7 cellular contexts compared by ENCODE assay signal in genomic region chrX:40155617-40156471, GRCh38. TPM values are rescaled to one million over a fixed set of nuclear protein-coding genes. Genes with fewer than 3 reads are reported as not detected.
DNase-seq lines count a peak whose midpoint lies in the region; ATAC-seq and TF ChIP-seq lines count a peak whose summit lies in the region.

No MANE protein-coding gene starts in this region.

- TF ChIP-seq RAD21 in SK-N-SH (IDR thresholded peaks at IDR 0.05; ENCODE audit: low read length) = no peak

- no peaks in the 10 kb centered on the region for H3K36me3 ChIP-seq in SK-N-SH (replicated peaks in 1 of 2; ENCODE audit: control insufficient read depth in 1 of 2, insufficient read depth in 2 of 2, low read length in 1 of 2)
- no peaks in the 10 kb centered on the region for H3K36me3 ChIP-seq in gastrocnemius medialis

- TF ChIP-seq EP300 in SK-N-SH (IDR thresholded peaks at IDR 0.05; ENCODE audit: borderline replicate concordance in 1 of 2, low read depth in 1 of 2, low read length in 1 of 2) = no peak

- peak overlapping the region; percentile 73; the same call in 1 of the 2 replicates for H3K4me2 ChIP-seq in SK-N-SH

- no peaks in the 10 kb centered on the region for H3F3A ChIP-seq in SK-N-SH (replicated peaks; ENCODE audit: insufficient read depth)

- H3K79me2 ChIP-seq in SK-N-SH (ENCODE audit: insufficient read depth) = no peaks in the 10 kb centered on the region

- H3K27ac ChIP-seq in SK-N-SH (ENCODE audit: low read depth in 2 of 2, low read length in 1 of 2) = peak overlapping the region in 1 of 2 experiments; percentile 98; a peak in 2 of 4 replicates
- peak overlapping the region; percentile 44 for H3K27ac ChIP-seq in right cardiac atrium (ENCODE audit: low read length)
- H3K27ac ChIP-seq in gastrocnemius medialis = peak overlapping the region; percentile 77 to 86 (median 82)

- ATAC-seq in right cardiac atrium (peak in 1 of 2 donors; percentile 8), gastrocnemius medialis (no peak), HG03457 (IDR thresholded peaks at IDR 0.05; ENCODE audit: unreplicated experiment) (no peak), HG02678 (IDR thresholded peaks at IDR 0.05; ENCODE audit: unreplicated experiment) (no peak)

- intact Hi-C loops in right cardiac atrium (cut with DNase I) (loop anchor here in 3 of 4 donors (10.0 kb wide), 3 partner anchors 51 to 141 kb away; partner anchors contain the start of gene BCOR (in 1 of the 3)), gastrocnemius medialis (cut with DNase I; ENCODE audit: low total_unique reads) (loop anchor here (1.0 to 5.0 kb wide), 3 partner anchors 249 to 424 kb away; no protein-coding TSS in a partner anchor)

- in situ Hi-C loops in gastrocnemius medialis (cut with MboI; ENCODE audit: low sequenced_read_pairs in 4 of 4) = loop anchor here in 2 of 4 donors (25.0 kb wide), 2 partner anchors 144 to 419 kb away; no protein-coding TSS in a partner anchor

- CTCF ChIA-PET in SK-N-SH (lab: Yijun Ruan, JAX) = interaction anchor here (1.4 kb wide), 1 partner anchor 111 kb away, joined by 5 read pairs; no protein-coding TSS in a partner anchor

- no peaks in the 10 kb centered on the region for H3K9me2 ChIP-seq in SK-N-SH

- 49% methylated on average over 30 of the region's 73 CpGs for WGBS in SK-N-SH (ENCODE audit: low lambda C conversion rate)
- WGBS in right cardiac atrium = 42% methylated on average over 73 of the region's 73 CpGs

- no peak for TF ChIP-seq CTCF in GM20000 (IDR thresholded peaks at IDR 0.05; ENCODE audit: extremely low read depth, missing control alignments)
- TF ChIP-seq CTCF in SK-N-SH (IDR thresholded peaks at IDR 0.05) = no peak
- no peak for TF ChIP-seq CTCF in gastrocnemius medialis (IDR thresholded peaks at IDR 0.05 in 4 of 5, conservative IDR thresholded peaks at IDR 0.05 in 1 of 5)

- H3K4me1 ChIP-seq in SK-N-SH (ENCODE audit: control insufficient read depth in 1 of 2, insufficient read depth in 2 of 2, low read depth in 1 of 2, low read length in 1 of 2) = peaks cover 0 to 30% of the 10 kb centered on the region in 2 experiments; a peak in 2 of 4 replicates
- H3K4me1 ChIP-seq in right cardiac atrium (ENCODE audit: control insufficient read depth, insufficient read depth, low read length) = peaks cover 3% of the 10 kb centered on the region
- peaks cover 4 to 18% of the 10 kb centered on the region in 2 donors for H3K4me1 ChIP-seq in gastrocnemius medialis

- H3K9me3 ChIP-seq in SK-N-SH = no peaks in the 10 kb centered on the region
- H3K9me3 ChIP-seq in right cardiac atrium (ENCODE audit: control insufficient read depth, low read length) = no peaks in the 10 kb centered on the region
- no peaks in the 10 kb centered on the region for H3K9me3 ChIP-seq in gastrocnemius medialis

- no peaks in the 10 kb centered on the region for H4K20me1 ChIP-seq in SK-N-SH (ENCODE audit: insufficient read depth)

- DNase-seq in GM20000 (ENCODE audit: low spot score) = peak; percentile 24
- DNase-seq in SK-N-SH = peak; percentile 64
- DNase-seq in right cardiac atrium = peak in 2 of 3 donors; percentile 66 to 72
- DNase-seq in gastrocnemius medialis = no peak
- DNase-seq in activated CD4-positive, alpha-beta T cell treated with anti-CD3 and anti-CD28 coated beads for 48 hours = no peak

- peaks cover 43% of the 10 kb centered on the region; the same call in 1 of the 2 replicates for H3K27me3 ChIP-seq in SK-N-SH (ENCODE audit: insufficient read depth)
- no peaks in the 10 kb centered on the region for H3K27me3 ChIP-seq in right cardiac atrium (ENCODE audit: control insufficient read depth, insufficient read depth)
- peaks cover 0 to 18% (median 2%) of the 10 kb centered on the region in 3 donors for H3K27me3 ChIP-seq in gastrocnemius medialis

- H3K4me3 ChIP-seq in SK-N-SH (ENCODE audit: low read depth in 2 of 2, low read length in 1 of 2) = peak overlapping the region in 1 of 2 experiments; percentile 46; a peak in 2 of 4 replicates
- H3K4me3 ChIP-seq in right cardiac atrium (ENCODE audit: low read length) = peak overlapping the region; percentile 63
- H3K4me3 ChIP-seq in gastrocnemius medialis = peak overlapping the region in 3 of 4 donors; percentile 50 to 63 (median 60)

- TF ChIP-seq POLR2A in gastrocnemius medialis (IDR thresholded peaks at IDR 0.05) = no peak

- H3K9ac ChIP-seq in SK-N-SH = no peak overlapping the region

- POLR2A ChIA-PET in SK-N-SH (lab: Yijun Ruan, JAX) = interaction anchor here (0.6 to 5.0 kb wide), 3 partner anchors 9 to 51 kb away, joined by 3 to 26 read pairs (median 4); no protein-coding TSS in a partner anchor

- no peak overlapping the region for H2AFZ ChIP-seq in SK-N-SH (ENCODE audit: low read depth)

TF ChIP-seq in SK-N-SH, 30 proteins besides CTCF, POLR2A, EP300 and RAD21:
- TF ChIP-seq EZH2phosphoT487 (IDR thresholded peaks at IDR 0.05; ENCODE audit: borderline replicate concordance, low read depth) (no peak), SMC3 (IDR thresholded peaks at IDR 0.05; ENCODE audit: low read depth, low read length) (no peak), NFIC (IDR thresholded peaks at IDR 0.05; ENCODE audit: borderline replicate concordance) (no peak), FOXJ3 (CRISPR knock-in tag; IDR thresholded peaks at IDR 0.05) (no peak), IRF3 (IDR thresholded peaks at IDR 0.05; ENCODE audit: low read depth, low read length) (no peak), JUND (IDR thresholded peaks at IDR 0.05) (no peak), MEF2A (IDR thresholded peaks at IDR 0.05; ENCODE audit: borderline replicate concordance, low read depth) (no peak), GATA2 (CRISPR knock-in tag; IDR thresholded peaks at IDR 0.05) (no peak), REST (IDR thresholded peaks at IDR 0.05; ENCODE audit: low read depth, low read length) (no peak), NRF1 (IDR thresholded peaks at IDR 0.05; ENCODE audit: low read depth, low read length) (no peak), MAX (IDR thresholded peaks at IDR 0.05; ENCODE audit: low read depth) (no peak), TEAD4 (IDR thresholded peaks at IDR 0.05; ENCODE audit: borderline replicate concordance, insufficient read depth) (no peak), TCF12 (IDR thresholded peaks at IDR 0.05) (no peak), ELF1 (IDR thresholded peaks at IDR 0.05) (no peak), FOSL2 (IDR thresholded peaks at IDR 0.05; ENCODE audit: borderline replicate concordance, low read depth) (no peak), CHD2 (IDR thresholded peaks at IDR 0.05; ENCODE audit: low read length, partially characterized antibody) (no peak), SIN3A (IDR thresholded peaks at IDR 0.05; ENCODE audit: borderline replicate concordance, low read depth, low read length) (no peak), MXI1 (IDR thresholded peaks at IDR 0.05; ENCODE audit: low read depth, low read length) (no peak), RFX5 (IDR thresholded peaks at IDR 0.05; ENCODE audit: low read length) (no peak)

RNA-seq across cellular contexts. Expression of gene BCOR, which starts 58.1 kb away (rescaled TPM):
- polyA plus RNA-seq in SK-N-SH (2012; rRNA removed) (6.9 and 8.8 TPM in 2 replicates), right cardiac atrium (11.1 TPM)
- polyA plus RNA-seq in SK-N-SH (2012; cell fraction: cytosol; rRNA removed) = 8.4 and 9.4 TPM in 2 replicates
- polyA plus RNA-seq in SK-N-SH (2012; cell fraction: nucleus; rRNA removed) = 19.4 and 21.9 TPM in 2 replicates
- total RNA-seq in right cardiac atrium (10 to 100 TPM; 18.1 to 30.1 (median 20.5) TPM), gastrocnemius medialis (10 to 100 TPM in 3 of 4 donors, 1 to 10 TPM in 1; 6.5 to 43.8 (median 18.4) TPM)

Comparison
In these comparisons a context has a peak if more than half of its experiments do, and no peak if none do; other contexts are left out.
1. DNase-seq: peak in GM20000 (single experiment), SK-N-SH (single experiment) and right cardiac atrium (2 of 3); none in gastrocnemius medialis (0 of 2) and activated CD4-positive, alpha-beta T cell treated with anti-CD3 and anti-CD28 coated beads for 48 hours (single experiment).